8 cellular contexts compared by ENCODE assay signal in the genomic region with DNA sequence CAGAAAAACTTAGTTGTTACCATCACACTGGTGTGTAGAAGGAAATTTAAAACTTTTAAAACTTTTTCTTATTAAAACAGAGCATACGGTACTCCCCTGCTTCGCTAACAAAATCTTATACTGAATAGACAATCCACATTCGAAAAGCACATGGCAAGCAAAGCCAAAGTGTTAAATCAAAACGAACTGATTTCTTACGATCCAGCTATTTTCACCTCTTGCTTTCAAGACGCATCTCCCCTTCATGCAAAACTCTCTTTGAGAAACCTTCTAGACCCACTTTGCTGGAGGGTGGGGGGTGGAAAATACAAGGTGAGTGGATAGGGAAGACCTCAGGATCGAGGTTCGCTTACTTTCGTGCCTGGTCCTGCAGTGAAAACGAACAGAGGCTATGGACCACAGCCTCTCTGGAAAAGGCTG. TPM values are rescaled to one million over a fixed set of nuclear protein-coding genes. Genes with fewer than 3 reads are reported as not detected.
DNase-seq lines count a peak whose midpoint lies in the region; ATAC-seq and TF ChIP-seq lines count a peak whose summit lies in the region.

No MANE protein-coding gene starts in this region.

- H3K4me2 ChIP-seq in PC-9 = peak overlapping the region; percentile 87

- H3K4me3 Mint-ChIP-seq in progenitor cell of endocrine pancreas (ENCODE audit: low read depth) = peak overlapping the region; percentile 97

- CTCF ChIA-PET in PC-9 (lab: Charles Lee) = no interaction called here

- TF ChIP-seq CTCF in GM12865 (IDR thresholded peaks at IDR 0.05; ENCODE audit: insufficient read depth, low read depth, low read length, missing control alignments) (no peak), PC-9 (conservative IDR thresholded peaks at IDR 0.05) (no peak), progenitor cell of endocrine pancreas (IDR thresholded peaks at IDR 0.05; ENCODE audit: unreplicated experiment) (no peak)

- H3K79me2 ChIP-seq in PC-9 (ENCODE audit: low read depth) = peaks cover 90% of the 10 kb centered on the region

- peaks cover 5% of the 10 kb centered on the region; the same call in 1 of the 2 replicates for H4K20me1 ChIP-seq in PC-9 (ENCODE audit: insufficient read depth)

- peaks cover 3% of the 10 kb centered on the region for H3K36me3 Mint-ChIP-seq in progenitor cell of endocrine pancreas (ENCODE audit: insufficient read depth)

- WGBS in esophagus, 2 donors = 0 to 1% methylated on average over 10 of the region's 10 CpGs

- H3K9me2 ChIP-seq in PC-9 (ENCODE audit: insufficient read depth) = no peaks in the 10 kb centered on the region

- H3K27ac Mint-ChIP-seq in progenitor cell of endocrine pancreas = peak overlapping the region; percentile 100

- POLR2A ChIA-PET in PC-9 (lab: Charles Lee; ENCODE audit: unreplicated experiment) = no interaction called here

- H3K4me1 ChIP-seq in PC-9 (replicated peaks; ENCODE audit: insufficient read depth) (peaks cover 34% of the 10 kb centered on the region), esophagus (ENCODE audit: control insufficient read depth in 2 of 2, insufficient read depth in 2 of 2, low read length in 1 of 2) (peaks cover 0 to 2% of the 10 kb centered on the region in 2 donors)

- H3K4me1 Mint-ChIP-seq in progenitor cell of endocrine pancreas (ENCODE audit: low read depth) = peaks cover 42% of the 10 kb centered on the region

- peaks cover 15% of the 10 kb centered on the region for H3F3A ChIP-seq in PC-9 (ENCODE audit: insufficient read depth, low read depth)

- peak overlapping the region; percentile 86 for H3K4me3 ChIP-seq in GM12865 (ENCODE audit: low read depth, low read length)
- H3K4me3 ChIP-seq in PC-9 = peak overlapping the region; percentile 90
- peak overlapping the region; percentile 81 to 89 for H3K4me3 ChIP-seq in esophagus (ENCODE audit: low read depth in 1 of 2, low read length in 2 of 2)

- H3K9me3 Mint-ChIP-seq in progenitor cell of endocrine pancreas (ENCODE audit: low read depth) = no peaks in the 10 kb centered on the region

- intact Hi-C loops in PC-9 (cut with micrococcal nuclease; ENCODE audit: unreplicated experiment) = loop anchor here (10.0 kb wide), 2 partner anchors 367 to 447 kb away; no protein-coding TSS in a partner anchor

- peak overlapping the region; percentile 92 for H3K27ac ChIP-seq in PC-9
- peak overlapping the region; percentile 86 to 93 for H3K27ac ChIP-seq in esophagus (ENCODE audit: low read depth in 2 of 2, low read length in 1 of 2)

- H3K36me3 ChIP-seq in PC-9 (ENCODE audit: low read depth) = peaks cover 23% of the 10 kb centered on the region
- peaks cover under 1 to 1% of the 10 kb centered on the region in 2 donors for H3K36me3 ChIP-seq in esophagus (ENCODE audit: control insufficient read depth in 2 of 2, insufficient read depth in 2 of 2, low read length in 1 of 2)

- ATAC-seq in GM21390 (IDR thresholded peaks at IDR 0.05; ENCODE audit: unreplicated experiment) = no peak
- ATAC-seq in HG03571 (IDR thresholded peaks at IDR 0.05; ENCODE audit: unreplicated experiment) = no peak

- BruUV-seq in PC-9 (replicated peaks; lab: Mats Ljungman, UMichigan) = TSS peak; percentile 78

- DNase-seq in GM12865 (ENCODE audit: low read depth) = no peak
- no peak for DNase-seq in PC-9
- no peak for DNase-seq in progenitor cell of endocrine pancreas (ENCODE audit: low spot score, unreplicated experiment)
- DNase-seq in amygdala (lab: John Stamatoyannopoulos, UW) = no peak
- no peak for DNase-seq in NCI-H2196 treated with DMSO at 0.1 percent for 48 hours (lab: John Stamatoyannopoulos, UW; ENCODE audit: unreplicated experiment)

- H3K9me3 ChIP-seq in PC-9 (ENCODE audit: insufficient read depth, low read depth) (no peaks in the 10 kb centered on the region), esophagus (ENCODE audit: control insufficient read depth in 2 of 2, insufficient read depth in 1 of 2, low read depth in 1 of 2, low read length in 1 of 2) (no peaks in the 10 kb centered on the region)

- H3K27me3 ChIP-seq in PC-9 (ENCODE audit: insufficient read depth, low read depth) (no peaks in the 10 kb centered on the region), esophagus (ENCODE audit: control insufficient read depth in 1 of 2, insufficient read depth in 2 of 2, low read length in 2 of 2) (no peaks in the 10 kb centered on the region)

- H3K27me3 Mint-ChIP-seq in progenitor cell of endocrine pancreas = no peaks in the 10 kb centered on the region

- H2AFZ ChIP-seq in PC-9 = peak overlapping the region; percentile 93

RNA-seq across cellular contexts. Expression of gene INTS13, which starts 0.3 kb away (rescaled TPM):
- total RNA-seq in PC-9 (2021) (34.4 and 40.8 TPM in 2 replicates), progenitor cell of endocrine pancreas (36.3 and 36.9 TPM in 2 replicates)
- 10 to 100 TPM; 17.0 to 33.0 TPM for polyA plus RNA-seq in esophagus

RNA-seq across cellular contexts. Expression of gene FGFR1OP2, which starts 0.8 kb away (rescaled TPM):
- 38.8 and 45.7 TPM in 2 replicates for total RNA-seq in PC-9 (2021)
- polyA plus RNA-seq in esophagus = 10 to 100 TPM; 17.8 to 20.2 TPM
- total RNA-seq in progenitor cell of endocrine pancreas = 77.0 and 77.5 TPM in 2 replicates
